ENCODE assay signal across 1 cellular context in genomic region chr4:99998062-99998880, GRCh38.
TF ChIP-seq lines count a peak whose summit lies in the region.

No MANE protein-coding gene starts in this region.

TF ChIP-seq in H1, 55 proteins besides CTCF, POLR2A, EP300 and RAD21 (continued from another document):
- TF ChIP-seq SAP30 (IDR thresholded peaks at IDR 0.05; ENCODE audit: insufficient read depth, insufficient replicate concordance, low read length), result no peak
TF ChIP-seq in H1: peak in this region for 0.
